8 cellular contexts compared by ENCODE assay signal in genomic region chrX:63250253-63250868, GRCh38.
DNase-seq lines count a peak whose midpoint lies in the region; ATAC-seq and TF ChIP-seq lines count a peak whose summit lies in the region.

No MANE protein-coding gene starts in this region.

- ATAC-seq in GM19025 (IDR thresholded peaks at IDR 0.05; ENCODE audit: low read depth, unreplicated experiment) (peak; percentile 100), HG03108 (IDR thresholded peaks at IDR 0.05; ENCODE audit: unreplicated experiment) (peak; percentile 100)

- H3K27me3 ChIP-seq in esophagus squamous epithelium, result no peaks in the 10 kb centered on the region

- H3K9me3 ChIP-seq in esophagus squamous epithelium, result no peaks in the 10 kb centered on the region

- no peaks in the 10 kb centered on the region for H3K4me1 ChIP-seq in esophagus squamous epithelium

- H3K4me1 Mint-ChIP-seq in T-helper 2 cell treated with Interferon-gamma antibody and Interleukin-4, amounts not matched to agents 5 μg/mL and 100 μg/mL, for 36 hours (ENCODE audit: low read depth), result no peaks in the 10 kb centered on the region
- no peaks in the 10 kb centered on the region for H3K4me1 Mint-ChIP-seq in nephron

- H3K4me3 ChIP-seq in AG10803 (ENCODE audit: low read length) (no peak overlapping the region), esophagus squamous epithelium (no peak overlapping the region)

- H3K27me3 Mint-ChIP-seq in T-helper 2 cell treated with Interferon-gamma antibody and Interleukin-4, amounts not matched to agents 5 μg/mL and 100 μg/mL, for 36 hours (ENCODE audit: low read depth), result peaks cover 1% of the 10 kb centered on the region
- H3K27me3 Mint-ChIP-seq in nephron (ENCODE audit: low read depth), result no peaks in the 10 kb centered on the region

- DNase-seq in AG10803 (ENCODE audit: low read depth), result peak; percentile 89
- DNase-seq in T-helper 2 cell treated with Interferon-gamma antibody and Interleukin-4, amounts not matched to agents 5 μg/mL and 100 μg/mL, for 36 hours (ENCODE audit: low spot score), result peak; percentile 6
- DNase-seq in esophagus squamous epithelium (lab: John Stamatoyannopoulos, UW), result no peak
- no peak for DNase-seq in NCI-H1436 treated with DMSO at 0.1 percent for 48 hours (lab: John Stamatoyannopoulos, UW)
- no peak for DNase-seq in DMS 273 (lab: John Stamatoyannopoulos, UW; ENCODE audit: unreplicated experiment)

- intact Hi-C loops in esophagus squamous epithelium (cut with DNase I), result no loop called here

- no peak for TF ChIP-seq POLR2A in esophagus squamous epithelium (IDR thresholded peaks at IDR 0.05)

- TF ChIP-seq CTCF in AG10803 (conservative IDR thresholded peaks at IDR 0.05; ENCODE audit: low read length) (peak; percentile 99), esophagus squamous epithelium (IDR thresholded peaks at IDR 0.05) (peak; percentile 72 to 87 (median 84)), nephron (IDR thresholded peaks at IDR 0.05; ENCODE audit: unreplicated experiment in 3 of 3) (peak; percentile 81 to 85 (median 82))

- H3K27ac Mint-ChIP-seq in T-helper 2 cell treated with Interferon-gamma antibody and Interleukin-4, amounts not matched to agents 5 μg/mL and 100 μg/mL, for 36 hours, result no peak overlapping the region
- no peak overlapping the region for H3K27ac Mint-ChIP-seq in nephron

- no peaks in the 10 kb centered on the region for H3K9me3 Mint-ChIP-seq in T-helper 2 cell treated with Interferon-gamma antibody and Interleukin-4, amounts not matched to agents 5 μg/mL and 100 μg/mL, for 36 hours
- H3K9me3 Mint-ChIP-seq in nephron, result no peaks in the 10 kb centered on the region

- WGBS in esophagus squamous epithelium, 2 donors, result 30 to 38% methylated on average over 3 of the region's 3 CpGs

- H3K36me3 Mint-ChIP-seq in T-helper 2 cell treated with Interferon-gamma antibody and Interleukin-4, amounts not matched to agents 5 μg/mL and 100 μg/mL, for 36 hours (ENCODE audit: low read depth), result no peaks in the 10 kb centered on the region
- H3K36me3 Mint-ChIP-seq in nephron (ENCODE audit: low read depth), result no peaks in the 10 kb centered on the region

- H3K36me3 ChIP-seq in esophagus squamous epithelium, result no peaks in the 10 kb centered on the region

- H3K27ac ChIP-seq in esophagus squamous epithelium, result no peak overlapping the region

- no peak overlapping the region for H3K4me3 Mint-ChIP-seq in T-helper 2 cell treated with Interferon-gamma antibody and Interleukin-4, amounts not matched to agents 5 μg/mL and 100 μg/mL, for 36 hours
- no peak overlapping the region for H3K4me3 Mint-ChIP-seq in nephron

Comparison
In these comparisons a context has a peak if more than half of its experiments do, and no peak if none do; other contexts are left out.
1. DNase-seq: peak in AG10803 (single experiment) and T-helper 2 cell treated with Interferon-gamma antibody and Interleukin-4, amounts not matched to agents 5 μg/mL and 100 μg/mL, for 36 hours (single experiment); none in esophagus squamous epithelium (single experiment), NCI-H1436 treated with DMSO at 0.1 percent for 48 hours (single experiment) and DMS 273 (single experiment).
2. Peak in every context shown above with its lines, with median percentiles within 50 percentile points of each other: CTCF ChIP-seq.